15 cellular contexts compared by ENCODE assay signal in the genomic region with DNA sequence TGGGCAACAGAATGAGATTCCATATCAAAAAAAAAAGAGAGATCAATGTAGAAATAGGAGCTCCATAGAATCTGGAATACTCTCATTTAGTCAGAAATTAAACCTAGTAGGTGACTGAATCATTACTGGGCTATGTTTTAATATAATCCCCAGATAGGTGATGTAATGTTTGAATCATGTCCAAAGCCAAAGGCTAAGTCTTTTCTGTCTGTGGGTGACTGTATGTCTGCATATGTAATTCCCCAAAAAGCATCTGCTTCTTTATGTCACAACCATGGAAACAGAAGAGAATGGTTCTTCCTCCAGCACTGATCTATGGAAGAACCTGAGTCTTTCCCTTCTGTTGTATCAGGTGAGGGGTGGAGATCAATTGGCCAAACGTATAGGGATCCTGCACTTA. TPM values are rescaled to one million over a fixed set of nuclear protein-coding genes. Genes with fewer than 3 reads are reported as not detected.
A peak's percentile ranks its signal among the peaks of the same experiment; 100 is the strongest.
DNase-seq lines count a peak whose midpoint lies in the region; ATAC-seq, FAIRE-seq and TF ChIP-seq lines count a peak whose summit lies in the region.
"Had no signal": no experiment of that assay in that cellular context is flagged by ENCODE, and none has a peak within 500 bp of the region (broad histone marks: within the 10 kb centered on the region; RNA-seq: fewer than 3 reads in every experiment).

No MANE protein-coding gene starts in this region.

- POLR2A ChIA-PET in endothelial cell of umbilical vein (lab: Charles Lee), result no interaction called here

- no peaks in the 10 kb centered on the region for H3K9me1 ChIP-seq in endothelial cell of umbilical vein (replicated peaks; ENCODE audit: control insufficient read depth, extremely low read depth, insufficient read depth, low read length)

- TF ChIP-seq CTCF in endothelial cell of umbilical vein (IDR thresholded peaks at IDR 0.05; ENCODE audit: extremely low read depth in 1 of 2, insufficient read depth in 1 of 2, low read depth in 1 of 2, low read length in 2 of 2), result no peak

- no peak overlapping the region for H3K4me3 ChIP-seq in endothelial cell of umbilical vein (replicated peaks in 1 of 3; ENCODE audit: insufficient read depth in 1 of 3, low read depth in 1 of 3, low read length in 3 of 3)
- H3K4me3 ChIP-seq: cardiac muscle cell, esophagus squamous epithelium, right lobe of liver had no signal

- no peak overlapping the region for H3K27ac ChIP-seq in endothelial cell of umbilical vein (ENCODE audit: insufficient read depth, low read depth, low read length)
- H3K27ac ChIP-seq: cardiac muscle cell, esophagus squamous epithelium, right lobe of liver had no signal

- CTCF ChIA-PET in endothelial cell of umbilical vein (lab: Charles Lee), result interaction anchor here (1.1 to 1.5 kb wide), 3 partner anchors 12 to 36 kb away, joined by 3 to 4 read pairs (median 4); no protein-coding TSS in a partner anchor

- no peak for TF ChIP-seq POLR2A in endothelial cell of umbilical vein (IDR thresholded peaks at IDR 0.05; ENCODE audit: low read depth, low read length)

- peaks cover 12% of the 10 kb centered on the region for H3K4me1 ChIP-seq in endothelial cell of umbilical vein (ENCODE audit: control insufficient read depth, extremely low read depth, insufficient read depth, low read length)
- H3K4me1 ChIP-seq: right lobe of liver had no signal

- no peaks in the 10 kb centered on the region for H3K9me3 ChIP-seq in endothelial cell of umbilical vein (replicated peaks; ENCODE audit: control insufficient read depth, insufficient read depth, low read length)
- H3K9me3 ChIP-seq: esophagus squamous epithelium, right lobe of liver had no signal

- H3K79me2 ChIP-seq in endothelial cell of umbilical vein (ENCODE audit: control insufficient read depth, insufficient read depth, low read length), result no peaks in the 10 kb centered on the region

- H3K4me2 ChIP-seq in endothelial cell of umbilical vein (ENCODE audit: insufficient read depth, low read length), result no peak overlapping the region

- no TSS peak for BruUV-seq in endothelial cell of umbilical vein (replicated peaks; lab: Mats Ljungman, UMichigan)

- dilution Hi-C loops in endothelial cell of umbilical vein (cut with MboI; ENCODE audit: extremely low pct_ligation_motif_present, low sequenced_read_pairs), result no loop called here

- FAIRE-seq in endothelial cell of umbilical vein (lab: Jason Lieb, UNC), result peak; percentile 63
- FAIRE-seq: kidney had no signal

- H4K20me1 ChIP-seq in endothelial cell of umbilical vein (replicated peaks; ENCODE audit: control insufficient read depth, extremely low read depth, insufficient read depth, low read length), result no peaks in the 10 kb centered on the region

- H3K36me3 ChIP-seq in endothelial cell of umbilical vein (ENCODE audit: control insufficient read depth in 2 of 2, extremely low read depth in 1 of 2, insufficient read depth in 2 of 2, low read length in 2 of 2), result no peaks in the 10 kb centered on the region
- H3K36me3 ChIP-seq: cardiac muscle cell, esophagus squamous epithelium, right lobe of liver had no signal

- ATAC-seq in GM21367 (IDR thresholded peaks at IDR 0.05; ENCODE audit: unreplicated experiment), result no peak
- ATAC-seq: activated T-cell treated with anti-CD3 and anti-CD28 coated beads, Interleukin-2, amount 50 U/mL, for 72 hours had no signal

- no peaks in the 10 kb centered on the region for H3K27me3 ChIP-seq in endothelial cell of umbilical vein (ENCODE audit: control insufficient read depth in 2 of 2, insufficient read depth in 2 of 2, low read length in 2 of 2)
- H3K27me3 ChIP-seq: esophagus squamous epithelium, right lobe of liver had no signal

- intact Hi-C loops in endothelial cell of umbilical vein (cut with micrococcal nuclease), result no loop called here

- no peak overlapping the region for H3K9ac ChIP-seq in endothelial cell of umbilical vein (replicated peaks; ENCODE audit: extremely low read depth, insufficient read depth, low read length)

- DNase-seq in Daoy (ENCODE audit: low read depth), result peak; percentile 86
- DNase-seq in NCI-H69 (lab: John Stamatoyannopoulos, UW), result peak; percentile 56
- peak; percentile 35 for DNase-seq in endothelial cell of umbilical vein (ENCODE audit: low read depth, low spot score)
- peak; percentile 88 for DNase-seq in non-pigmented ciliary epithelial cell (ENCODE audit: low read depth)
- no peak for DNase-seq in SHP77 (lab: John Stamatoyannopoulos, UW)
- DNase-seq in NCI-H187 (lab: John Stamatoyannopoulos, UW), result no peak
- no peak for DNase-seq in NCI-H1417 treated with DMSO at 0.1 percent for 48 hours (lab: John Stamatoyannopoulos, UW)
- DNase-seq: activated CD4-positive, alpha-beta T cell treated with anti-CD3 and anti-CD28 coated beads for 4 hours; activated T-cell treated with anti-CD3 and anti-CD28 coated beads, Interleukin-2, amount 50 U/mL, for 72 hours; esophagus squamous epithelium; kidney; NCI-H2171; right lobe of liver had no signal

- no peak overlapping the region for H2AFZ ChIP-seq in endothelial cell of umbilical vein (ENCODE audit: low read depth, low read length)

TF ChIP-seq in endothelial cell of umbilical vein, 7 proteins besides CTCF, POLR2A, EP300 and RAD21:
- TF ChIP-seq POLR2AphosphoS5 (IDR thresholded peaks at IDR 0.05; ENCODE audit: insufficient read depth, low read depth, low read length), result no peak
- no peak for TF ChIP-seq EZH2 (IDR thresholded peaks at IDR 0.05; ENCODE audit: borderline replicate concordance, low read depth, low read length, severe bottlenecking)
- no peak for TF ChIP-seq JUN (IDR thresholded peaks at IDR 0.05; ENCODE audit: borderline replicate concordance, insufficient read depth, insufficient read length, low read depth)
- no peak for TF ChIP-seq GATA2 (IDR thresholded peaks at IDR 0.05; ENCODE audit: insufficient read depth, insufficient read length, low read depth, low read length)
- TF ChIP-seq FOS (IDR thresholded peaks at IDR 0.05; ENCODE audit: borderline replicate concordance, insufficient read depth, low read length), result no peak
- TF ChIP-seq, protein P1, sequence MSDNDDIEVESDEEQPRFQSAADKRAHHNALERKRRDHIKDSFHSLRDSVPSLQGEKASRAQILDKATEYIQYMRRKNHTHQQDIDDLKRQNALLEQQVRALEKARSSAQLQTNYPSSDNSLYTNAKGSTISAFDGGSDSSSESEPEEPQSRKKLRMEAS (IDR thresholded peaks at IDR 0.05; ENCODE audit: insufficient read depth, insufficient read length), result no peak
- no peak for TF ChIP-seq MYC (IDR thresholded peaks at IDR 0.05; ENCODE audit: low read depth, low read length)

RNA-seq across cellular contexts. Expression of a gene that starts 5.8 kb away (rescaled TPM):
- total RNA-seq in Daoy (2014; rRNA removed; shearing (Covaris generic)), result 1.4 and 1.6 TPM in 2 replicates
- total RNA-seq in endothelial cell of umbilical vein, result 0.82 and 4.0 TPM in 2 replicates
- 0.14 and 0.23 TPM in 2 replicates for polyA plus RNA-seq in endothelial cell of umbilical vein
- polyA plus RNA-seq in endothelial cell of umbilical vein (2011; cell fraction: cytosol; rRNA removed), result 0.22 and 0.23 TPM in 2 replicates
- 0.94 and 1.4 TPM in 2 replicates for polyA plus RNA-seq in endothelial cell of umbilical vein (2011; cell fraction: nucleus; rRNA removed)
- 29.2 and 52.7 TPM in 2 replicates for polyA plus RNA-seq in endothelial cell of umbilical vein (2012)
- polyA minus RNA-seq in endothelial cell of umbilical vein, result 0.42 and 0.90 TPM in 2 replicates
- polyA minus RNA-seq in endothelial cell of umbilical vein (2011; cell fraction: cytosol; rRNA and poly(A)+ RNA removed), result not detected
- polyA minus RNA-seq in endothelial cell of umbilical vein (2011; cell fraction: nucleus; rRNA and poly(A)+ RNA removed), result 0.96 and 1.8 TPM in 2 replicates

Comparison
In these comparisons a context has a peak if more than half of its experiments do, and no peak if none do; other contexts are left out.
1. DNase-seq: peak in Daoy (single experiment), NCI-H69 (single experiment), endothelial cell of umbilical vein (single experiment) and non-pigmented ciliary epithelial cell (single experiment); none in SHP77 (0 of 2), NCI-H187 (0 of 2) and NCI-H1417 treated with DMSO at 0.1 percent for 48 hours (single experiment).